Comparison of ENCODE assay signal across 16 cellular contexts in the genomic region with DNA sequence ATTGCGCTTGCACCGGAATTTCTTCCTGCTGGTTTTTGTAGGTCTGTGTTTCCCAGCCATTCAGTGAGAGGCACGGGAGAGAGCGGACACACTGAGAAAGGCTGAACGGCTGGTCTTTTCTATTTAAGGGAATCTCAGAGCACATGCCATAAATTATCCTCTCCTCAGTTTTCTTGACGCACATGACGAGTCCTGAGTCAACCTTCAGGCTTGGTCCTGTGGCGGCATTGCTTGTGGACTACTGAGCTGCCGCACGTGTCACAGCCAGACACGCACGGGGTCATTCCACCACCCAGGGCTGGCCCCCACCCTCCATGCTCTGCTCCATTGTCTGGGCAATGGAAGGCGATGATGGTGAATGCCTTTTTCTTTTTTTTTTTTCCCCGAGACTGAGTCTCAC.
"Had no signal": no experiment of that assay in that cellular context is flagged by ENCODE, and none has a peak within 500 bp of the region (broad histone marks: within the 10 kb centered on the region; RNA-seq: fewer than 3 reads in every experiment).

No MANE protein-coding gene starts in this region.

- H3K4me1 Mint-ChIP-seq: activated naive CD8-positive, alpha-beta T cell treated with anti-CD3 and anti-CD28 coated beads, Interleukin-2, amount 10 ng/mL, durations not matched to agents 7 days and 5 days had no signal

- H3K4me1 ChIP-seq: pancreas had no signal

- H3K27me3 ChIP-seq: cardiac muscle cell, pancreas had no signal

- FAIRE-seq: pancreas had no signal

- H3K27me3 Mint-ChIP-seq: activated CD4-positive, alpha-beta T cell treated with anti-CD3 and anti-CD28 coated beads, Interleukin-2, amount 10 ng/mL, durations not matched to agents 24 days and 14 days; type B pancreatic cell had no signal

- H3K27ac Mint-ChIP-seq: activated CD4-positive, alpha-beta T cell treated with anti-CD3 and anti-CD28 coated beads, Interleukin-2, amount 10 ng/mL, durations not matched to agents 24 days and 14 days; activated naive CD8-positive, alpha-beta T cell treated with anti-CD3 and anti-CD28 coated beads, Interleukin-2, amount 10 ng/mL, durations not matched to agents 7 days and 5 days; activated T-helper 1 cell treated with anti-CD3 and anti-CD28 coated beads, Interleukin-12 subunit alpha, Interleukin-12 subunit beta, Interleukin-2, Interleukin-4 antibody, amounts not matched to agents 30 ng/mL and 10 ng/mL and 1 ng/mL, durations not matched to agents 14 hours and 24 hours and 36 hours; stimulated activated naive B cell treated with anti-CD40 and anti-IgM and Interleukin-4, amounts not matched to agents 10 μg/mL and 1 μg/mL and 100 μg/mL, for 72 hours; type B pancreatic cell had no signal

- DNase-seq: activated CD4-positive, alpha-beta T cell treated with anti-CD3 and anti-CD28 coated beads, Interleukin-2, amount 10 ng/mL, durations not matched to agents 24 days and 14 days; activated CD4-positive, CD25-positive, alpha-beta regulatory T cell; activated CD8-positive, alpha-beta memory T cell treated with anti-CD3 and anti-CD28 coated beads for 24 hours; activated naive CD8-positive, alpha-beta T cell treated with anti-CD3 and anti-CD28 coated beads, Interleukin-2, amount 10 ng/mL, durations not matched to agents 7 days and 5 days; anterior cingulate cortex; erythroblast; islet precursor cell; mammary epithelial cell; pancreas; stimulated activated CD4-positive, alpha-beta T cell treated with anti-CD3 and anti-CD28 coated beads, Interleukin-2, amount 100 ng/mL, for 48 hours; stimulated activated naive B cell treated with anti-CD40 and anti-IgM and Interleukin-4, amounts not matched to agents 10 μg/mL and 1 μg/mL and 100 μg/mL, for 72 hours; substantia nigra had no signal

- H3K9me3 Mint-ChIP-seq: activated CD4-positive, alpha-beta T cell treated with anti-CD3 and anti-CD28 coated beads, Interleukin-2, amount 10 ng/mL, durations not matched to agents 24 days and 14 days; activated naive CD8-positive, alpha-beta T cell treated with anti-CD3 and anti-CD28 coated beads, Interleukin-2, amount 10 ng/mL, durations not matched to agents 7 days and 5 days had no signal

- H3K4me3 Mint-ChIP-seq: activated CD4-positive, alpha-beta T cell treated with anti-CD3 and anti-CD28 coated beads, Interleukin-2, amount 10 ng/mL, durations not matched to agents 24 days and 14 days; activated naive CD8-positive, alpha-beta T cell treated with anti-CD3 and anti-CD28 coated beads, Interleukin-2, amount 10 ng/mL, durations not matched to agents 7 days and 5 days; activated T-helper 1 cell treated with anti-CD3 and anti-CD28 coated beads, Interleukin-12 subunit alpha, Interleukin-12 subunit beta, Interleukin-2, Interleukin-4 antibody, amounts not matched to agents 30 ng/mL and 10 ng/mL and 1 ng/mL, durations not matched to agents 14 hours and 24 hours and 36 hours; stimulated activated naive B cell treated with anti-CD40 and anti-IgM and Interleukin-4, amounts not matched to agents 10 μg/mL and 1 μg/mL and 100 μg/mL, for 72 hours; type B pancreatic cell had no signal

- H3K4me3 ChIP-seq: cardiac muscle cell, pancreas had no signal

- H3K36me3 Mint-ChIP-seq: activated naive CD8-positive, alpha-beta T cell treated with anti-CD3 and anti-CD28 coated beads, Interleukin-2, amount 10 ng/mL, durations not matched to agents 7 days and 5 days; type B pancreatic cell had no signal

- ATAC-seq: left lobe of liver; pancreas; stimulated activated naive B cell treated with anti-CD40 and anti-IgM and Interleukin-4, amounts not matched to agents 10 μg/mL and 1 μg/mL and 100 μg/mL, for 72 hours had no signal

- H3K36me3 ChIP-seq: cardiac muscle cell, pancreas had no signal

- H3K9me3 ChIP-seq: pancreas had no signal

- H3K27ac ChIP-seq: cardiac muscle cell, pancreas had no signal
